ENCODE assay signal across 1 cellular context in the genomic region with DNA sequence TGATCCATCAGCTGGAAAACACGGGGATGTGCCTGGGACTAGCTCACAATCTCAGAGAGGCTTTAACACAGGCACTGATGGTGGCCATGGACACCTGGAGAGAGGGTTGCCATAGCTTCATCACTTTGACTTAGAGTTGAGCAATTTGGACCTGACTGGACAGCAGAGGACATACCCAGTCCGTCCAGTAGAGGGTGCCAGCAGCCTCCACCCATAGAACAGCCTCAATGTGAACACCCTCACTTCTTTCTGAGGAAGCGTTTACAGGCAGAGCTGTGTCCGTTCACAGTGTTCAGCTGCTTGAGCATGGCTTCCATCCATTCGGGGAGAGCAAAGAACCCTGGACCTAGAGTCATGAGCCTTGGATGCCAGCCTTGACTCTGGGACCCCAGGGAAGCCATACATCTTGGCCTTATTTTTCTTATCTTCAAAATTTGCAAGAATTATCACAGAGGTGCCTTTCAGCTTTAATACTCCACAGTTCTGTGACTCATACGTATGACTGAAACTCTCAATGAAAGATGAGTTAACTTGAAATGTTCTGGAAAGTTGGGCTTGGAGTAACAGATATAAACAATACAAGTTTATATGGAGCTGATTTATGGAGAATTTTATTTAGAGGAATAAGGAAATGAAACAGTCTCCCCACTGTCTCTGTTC.
TF ChIP-seq lines count a peak whose summit lies in the region.

No MANE protein-coding gene starts in this region.

TF ChIP-seq in GM23338, 12 proteins besides CTCF, POLR2A, EP300 and RAD21 (continued from another document):
- TF ChIP-seq, protein P1, sequence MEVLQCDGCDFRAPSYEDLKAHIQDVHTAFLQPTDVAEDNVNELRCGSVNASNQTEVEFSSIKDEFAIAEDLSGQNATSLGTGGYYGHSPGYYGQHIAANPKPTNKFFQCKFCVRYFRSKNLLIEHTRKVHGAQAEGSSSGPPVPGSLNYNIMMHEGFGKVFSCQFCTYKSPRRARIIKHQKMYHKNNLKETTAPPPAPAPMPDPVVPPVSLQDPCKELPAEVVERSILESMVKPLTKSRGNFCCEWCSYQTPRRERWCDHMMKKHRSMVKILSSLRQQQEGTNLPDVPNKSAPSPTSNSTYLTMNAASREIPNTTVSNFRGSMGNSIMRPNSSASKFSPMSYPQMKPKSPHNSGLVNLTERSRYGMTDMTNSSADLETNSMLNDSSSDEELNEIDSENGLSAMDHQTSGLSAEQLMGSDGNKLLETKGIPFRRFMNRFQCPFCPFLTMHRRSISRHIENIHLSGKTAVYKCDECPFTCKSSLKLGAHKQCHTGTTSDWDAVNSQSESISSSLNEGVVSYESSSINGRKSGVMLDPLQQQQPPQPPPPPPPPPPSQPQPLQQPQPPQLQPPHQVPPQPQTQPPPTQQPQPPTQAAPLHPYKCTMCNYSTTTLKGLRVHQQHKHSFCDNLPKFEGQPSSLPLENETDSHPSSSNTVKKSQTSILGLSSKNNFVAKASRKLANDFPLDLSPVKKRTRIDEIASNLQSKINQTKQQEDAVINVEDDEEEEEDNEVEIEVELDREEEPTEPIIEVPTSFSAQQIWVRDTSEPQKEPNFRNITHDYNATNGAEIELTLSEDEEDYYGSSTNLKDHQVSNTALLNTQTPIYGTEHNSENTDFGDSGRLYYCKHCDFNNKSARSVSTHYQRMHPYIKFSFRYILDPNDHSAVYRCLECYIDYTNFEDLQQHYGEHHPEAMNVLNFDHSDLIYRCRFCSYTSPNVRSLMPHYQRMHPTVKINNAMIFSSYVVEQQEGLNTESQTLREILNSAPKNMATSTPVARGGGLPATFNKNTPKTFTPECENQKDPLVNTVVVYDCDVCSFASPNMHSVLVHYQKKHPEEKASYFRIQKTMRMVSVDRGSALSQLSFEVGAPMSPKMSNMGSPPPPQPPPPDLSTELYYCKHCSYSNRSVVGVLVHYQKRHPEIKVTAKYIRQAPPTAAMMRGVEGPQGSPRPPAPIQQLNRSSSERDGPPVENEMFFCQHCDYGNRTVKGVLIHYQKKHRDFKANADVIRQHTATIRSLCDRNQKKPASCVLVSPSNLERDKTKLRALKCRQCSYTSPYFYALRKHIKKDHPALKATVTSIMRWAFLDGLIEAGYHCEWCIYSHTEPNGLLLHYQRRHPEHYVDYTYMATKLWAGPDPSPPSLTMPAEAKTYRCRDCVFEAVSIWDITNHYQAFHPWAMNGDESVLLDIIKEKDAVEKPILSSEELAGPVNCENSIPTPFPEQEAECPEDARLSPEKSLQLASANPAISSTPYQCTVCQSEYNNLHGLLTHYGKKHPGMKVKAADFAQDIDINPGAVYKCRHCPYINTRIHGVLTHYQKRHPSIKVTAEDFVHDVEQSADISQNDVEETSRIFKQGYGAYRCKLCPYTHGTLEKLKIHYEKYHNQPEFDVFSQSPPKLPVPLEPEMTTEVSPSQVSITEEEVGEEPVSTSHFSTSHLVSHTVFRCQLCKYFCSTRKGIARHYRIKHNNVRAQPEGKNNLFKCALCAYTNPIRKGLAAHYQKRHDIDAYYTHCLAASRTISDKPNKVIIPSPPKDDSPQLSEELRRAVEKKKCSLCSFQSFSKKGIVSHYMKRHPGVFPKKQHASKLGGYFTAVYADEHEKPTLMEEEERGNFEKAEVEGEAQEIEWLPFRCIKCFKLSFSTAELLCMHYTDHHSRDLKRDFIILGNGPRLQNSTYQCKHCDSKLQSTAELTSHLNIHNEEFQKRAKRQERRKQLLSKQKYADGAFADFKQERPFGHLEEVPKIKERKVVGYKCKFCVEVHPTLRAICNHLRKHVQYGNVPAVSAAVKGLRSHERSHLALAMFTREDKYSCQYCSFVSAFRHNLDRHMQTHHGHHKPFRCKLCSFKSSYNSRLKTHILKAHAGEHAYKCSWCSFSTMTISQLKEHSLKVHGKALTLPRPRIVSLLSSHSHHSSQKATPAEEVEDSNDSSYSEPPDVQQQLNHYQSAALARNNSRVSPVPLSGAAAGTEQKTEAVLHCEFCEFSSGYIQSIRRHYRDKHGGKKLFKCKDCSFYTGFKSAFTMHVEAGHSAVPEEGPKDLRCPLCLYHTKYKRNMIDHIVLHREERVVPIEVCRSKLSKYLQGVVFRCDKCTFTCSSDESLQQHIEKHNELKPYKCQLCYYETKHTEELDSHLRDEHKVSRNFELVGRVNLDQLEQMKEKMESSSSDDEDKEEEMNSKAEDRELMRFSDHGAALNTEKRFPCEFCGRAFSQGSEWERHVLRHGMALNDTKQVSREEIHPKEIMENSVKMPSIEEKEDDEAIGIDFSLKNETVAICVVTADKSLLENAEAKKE (CRISPR knock-in tag; IDR thresholded peaks at IDR 0.05), result no peak
- TF ChIP-seq, protein P2, sequence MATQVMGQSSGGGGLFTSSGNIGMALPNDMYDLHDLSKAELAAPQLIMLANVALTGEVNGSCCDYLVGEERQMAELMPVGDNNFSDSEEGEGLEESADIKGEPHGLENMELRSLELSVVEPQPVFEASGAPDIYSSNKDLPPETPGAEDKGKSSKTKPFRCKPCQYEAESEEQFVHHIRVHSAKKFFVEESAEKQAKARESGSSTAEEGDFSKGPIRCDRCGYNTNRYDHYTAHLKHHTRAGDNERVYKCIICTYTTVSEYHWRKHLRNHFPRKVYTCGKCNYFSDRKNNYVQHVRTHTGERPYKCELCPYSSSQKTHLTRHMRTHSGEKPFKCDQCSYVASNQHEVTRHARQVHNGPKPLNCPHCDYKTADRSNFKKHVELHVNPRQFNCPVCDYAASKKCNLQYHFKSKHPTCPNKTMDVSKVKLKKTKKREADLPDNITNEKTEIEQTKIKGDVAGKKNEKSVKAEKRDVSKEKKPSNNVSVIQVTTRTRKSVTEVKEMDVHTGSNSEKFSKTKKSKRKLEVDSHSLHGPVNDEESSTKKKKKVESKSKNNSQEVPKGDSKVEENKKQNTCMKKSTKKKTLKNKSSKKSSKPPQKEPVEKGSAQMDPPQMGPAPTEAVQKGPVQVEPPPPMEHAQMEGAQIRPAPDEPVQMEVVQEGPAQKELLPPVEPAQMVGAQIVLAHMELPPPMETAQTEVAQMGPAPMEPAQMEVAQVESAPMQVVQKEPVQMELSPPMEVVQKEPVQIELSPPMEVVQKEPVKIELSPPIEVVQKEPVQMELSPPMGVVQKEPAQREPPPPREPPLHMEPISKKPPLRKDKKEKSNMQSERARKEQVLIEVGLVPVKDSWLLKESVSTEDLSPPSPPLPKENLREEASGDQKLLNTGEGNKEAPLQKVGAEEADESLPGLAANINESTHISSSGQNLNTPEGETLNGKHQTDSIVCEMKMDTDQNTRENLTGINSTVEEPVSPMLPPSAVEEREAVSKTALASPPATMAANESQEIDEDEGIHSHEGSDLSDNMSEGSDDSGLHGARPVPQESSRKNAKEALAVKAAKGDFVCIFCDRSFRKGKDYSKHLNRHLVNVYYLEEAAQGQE (IDR thresholded peaks at IDR 0.05; ENCODE audit: unreplicated experiment), result no peak
- TF ChIP-seq, protein P3, sequence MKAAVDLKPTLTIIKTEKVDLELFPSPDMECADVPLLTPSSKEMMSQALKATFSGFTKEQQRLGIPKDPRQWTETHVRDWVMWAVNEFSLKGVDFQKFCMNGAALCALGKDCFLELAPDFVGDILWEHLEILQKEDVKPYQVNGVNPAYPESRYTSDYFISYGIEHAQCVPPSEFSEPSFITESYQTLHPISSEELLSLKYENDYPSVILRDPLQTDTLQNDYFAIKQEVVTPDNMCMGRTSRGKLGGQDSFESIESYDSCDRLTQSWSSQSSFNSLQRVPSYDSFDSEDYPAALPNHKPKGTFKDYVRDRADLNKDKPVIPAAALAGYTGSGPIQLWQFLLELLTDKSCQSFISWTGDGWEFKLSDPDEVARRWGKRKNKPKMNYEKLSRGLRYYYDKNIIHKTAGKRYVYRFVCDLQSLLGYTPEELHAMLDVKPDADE (IDR thresholded peaks at IDR 0.05), result no peak
- no peak for TF ChIP-seq POLR2AphosphoS5 (IDR thresholded peaks at IDR 0.05; ENCODE audit: low read depth)
- TF ChIP-seq ZNF331 (CRISPR knock-in tag; IDR thresholded peaks at IDR 0.05; ENCODE audit: low read depth), result no peak
- no peak for TF ChIP-seq EZH2 (IDR thresholded peaks at IDR 0.05; ENCODE audit: low read depth, unreplicated experiment)
- TF ChIP-seq JUNB (IDR thresholded peaks at IDR 0.05; ENCODE audit: unreplicated experiment), result no peak
- no peak for TF ChIP-seq NANOG (IDR thresholded peaks at IDR 0.05; ENCODE audit: borderline replicate concordance)
TF ChIP-seq in GM23338: peak in this region for 0.
